In genomic region chrX:38803286-38803608, GRCh38 we compare ENCODE assay signal across 8 cellular contexts. TPM values are rescaled to one million over a fixed set of nuclear protein-coding genes. Genes with fewer than 3 reads are reported as not detected.
DNase-seq lines count a peak whose midpoint lies in the region; ATAC-seq and TF ChIP-seq lines count a peak whose summit lies in the region.

No MANE protein-coding gene starts in this region.

- TF ChIP-seq CTCF in fibroblast of lung (conservative IDR thresholded peaks at IDR 0.05 in 1 of 2, IDR thresholded peaks at IDR 0.05 in 1 of 2; ENCODE audit: low read depth in 1 of 2, low read length in 2 of 2), result no peak

- H3K4me3 ChIP-seq in SJSA1 (peak overlapping the region; percentile 75), fibroblast of lung (replicated peaks in 1 of 4; ENCODE audit: control extremely low read depth in 1 of 4, insufficient read depth in 1 of 4, low read depth in 3 of 4, low read length in 4 of 4) (peak overlapping the region in 3 of 4 experiments; percentile 2 to 74 (median 43)), rectal smooth muscle tissue (ENCODE audit: low read length) (peak overlapping the region; percentile 93)

- H3K36me3 ChIP-seq in SJSA1 (peaks cover 25% of the 10 kb centered on the region), fibroblast of lung (ENCODE audit: control insufficient read depth, insufficient read depth, low read length) (no peaks in the 10 kb centered on the region), rectal smooth muscle tissue (ENCODE audit: control insufficient read depth, insufficient read depth, low read length) (no peaks in the 10 kb centered on the region)

- H3K27ac ChIP-seq in SJSA1, result peak overlapping the region; percentile 77; the same call in 1 of the 2 replicates
- H3K27ac ChIP-seq in fibroblast of lung (ENCODE audit: insufficient read depth, low read length), result peak overlapping the region; percentile 68
- peak overlapping the region; percentile 94 for H3K27ac ChIP-seq in rectal smooth muscle tissue (ENCODE audit: low read depth, low read length)

- DNase-seq in NCI-H1105 treated with DMSO at 0.1 percent for 48 hours (lab: John Stamatoyannopoulos, UW) (peak; percentile 40), NCI-H1105 (lab: John Stamatoyannopoulos, UW) (no peak), SJSA1 (ENCODE audit: low read depth in 1 of 2, low spot score in 2 of 2) (no peak), fibroblast of lung (ENCODE audit: low read depth in 2 of 2) (no peak), H4 (ENCODE audit: low spot score) (no peak), dermis blood vessel endothelial cell (no peak)

- no peak overlapping the region for H3K9ac ChIP-seq in fibroblast of lung (ENCODE audit: insufficient read depth, low read length)
- no peak overlapping the region for H3K9ac ChIP-seq in rectal smooth muscle tissue (ENCODE audit: low read length)

- H3K27me3 ChIP-seq in SJSA1 (replicated peaks), result no peaks in the 10 kb centered on the region
- H3K27me3 ChIP-seq in fibroblast of lung (ENCODE audit: control insufficient read depth, insufficient read depth, low read length), result no peaks in the 10 kb centered on the region
- no peaks in the 10 kb centered on the region for H3K27me3 ChIP-seq in rectal smooth muscle tissue (ENCODE audit: control insufficient read depth, insufficient read depth, low read length)

- H3K9me3 ChIP-seq in SJSA1 (replicated peaks) (no peaks in the 10 kb centered on the region), fibroblast of lung (ENCODE audit: control insufficient read depth, insufficient read depth, low read depth, low read length) (no peaks in the 10 kb centered on the region)

- H2AFZ ChIP-seq in fibroblast of lung (ENCODE audit: low read length), result no peak overlapping the region

- H3K79me2 ChIP-seq in fibroblast of lung (ENCODE audit: control insufficient read depth, insufficient read depth, low read length), result peaks cover 32% of the 10 kb centered on the region

- H3K4me2 ChIP-seq in fibroblast of lung (ENCODE audit: extremely low read depth, insufficient read depth, low read length), result peak overlapping the region; percentile 51

- H4K20me1 ChIP-seq in fibroblast of lung (ENCODE audit: control insufficient read depth, extremely low read depth, insufficient read depth, low read length), result no peaks in the 10 kb centered on the region

- peaks cover 31% of the 10 kb centered on the region for H3K4me1 ChIP-seq in SJSA1 (replicated peaks)
- H3K4me1 ChIP-seq in fibroblast of lung (ENCODE audit: control insufficient read depth, extremely low read depth, insufficient read depth, low read length), result peaks cover 3% of the 10 kb centered on the region
- H3K4me1 ChIP-seq in rectal smooth muscle tissue (ENCODE audit: control insufficient read depth, insufficient read depth, low read length), result peaks cover 8% of the 10 kb centered on the region

- ATAC-seq in GM21381 (IDR thresholded peaks at IDR 0.05; ENCODE audit: unreplicated experiment), result no peak

RNA-seq across cellular contexts. Expression of gene MID1IP1, which starts 2.0 kb away (rescaled TPM):
- total RNA-seq in SJSA1 (2014; rRNA removed; shearing (Covaris generic)), result 39.5 and 40.8 TPM in 2 replicates
- total RNA-seq in fibroblast of lung, result 96.3 and 132 TPM in 2 replicates
- 25.7 and 42.8 TPM in 2 replicates for polyA plus RNA-seq in fibroblast of lung
- polyA plus RNA-seq in fibroblast of lung (2012), result 32.3 and 62.5 TPM in 2 replicates
- polyA minus RNA-seq in fibroblast of lung (ENCODE audit: low replicate concordance), result 9.6 and 10.9 TPM in 2 replicates
- 37.5 and 48.9 TPM in 2 replicates for total RNA-seq in H4 (2014; rRNA removed; shearing (Covaris generic))
- total RNA-seq in dermis blood vessel endothelial cell, result 18.0 and 22.7 TPM in 2 replicates

Comparison
In these comparisons a context has a peak if more than half of its experiments do, and no peak if none do; other contexts are left out.
1. H3K4me3 ChIP-seq: peak in every context shown above with its lines; median percentile 93 in rectal smooth muscle tissue; 75 in SJSA1; 43 in fibroblast of lung.